Comparison of ENCODE assay signal across 32 cellular contexts in the genomic region with DNA sequence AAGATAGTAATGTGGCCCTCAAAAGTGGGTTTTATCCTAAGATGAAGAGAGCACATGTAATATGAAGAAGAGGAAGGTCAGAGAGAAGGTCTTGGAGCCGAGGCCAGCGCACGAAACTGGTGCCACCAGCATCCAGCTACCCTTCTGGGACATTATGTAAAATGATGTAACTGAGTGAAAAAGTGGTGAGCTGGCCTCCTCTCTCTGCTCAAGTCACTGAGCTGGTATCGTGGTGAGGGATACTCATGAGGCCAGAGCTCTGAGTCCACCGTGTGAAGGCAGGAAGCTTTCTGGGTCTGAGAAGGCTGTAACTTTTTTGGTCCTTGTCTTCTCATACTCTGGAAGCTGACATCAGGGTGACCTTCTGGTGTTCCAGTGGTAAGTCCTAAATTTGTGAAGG. TPM values are rescaled to one million over a fixed set of nuclear protein-coding genes. Genes with fewer than 3 reads are reported as not detected.
DNase-seq lines count a peak whose midpoint lies in the region; ATAC-seq and TF ChIP-seq lines count a peak whose summit lies in the region.
"Had no signal": no experiment of that assay in that cellular context is flagged by ENCODE, and none has a peak within 500 bp of the region (broad histone marks: within the 10 kb centered on the region; RNA-seq: fewer than 3 reads in every experiment).

No MANE protein-coding gene starts in this region.

- H3K4me3 ChIP-seq in GM23248 (no peak overlapping the region), fibroblast of mammary gland (ENCODE audit: control insufficient read depth, low read depth, low read length) (no peak overlapping the region), skeletal muscle cell (ENCODE audit: low read depth, low read length) (no peak overlapping the region)
- H3K4me3 ChIP-seq: ascending aorta, BLaER1, esophagus squamous epithelium, hepatocyte, lung, MG63, Peyer's patch, uterus had no signal

- H3K27me3 Mint-ChIP-seq in natural killer cell treated with Interleukin-12 subunit alpha and Interleukin-12 subunit beta and Interleukin-15 and Interleukin-18, amount 100 ng/mL, for 72 hours: no peaks in the 10 kb centered on the region
- H3K27me3 Mint-ChIP-seq: activated CD4-positive, alpha-beta memory T cell treated with anti-CD3 and anti-CD28 coated beads, Interleukin-2, amount 10 ng/mL, durations not matched to agents 7 days and 5 days; activated naive CD8-positive, alpha-beta T cell; stimulated activated naive CD8-positive, alpha-beta T cell treated with anti-CD3 and anti-CD28 coated beads, Interleukin-15, amount 100 ng/mL, for 72 hours had no signal

- peak overlapping the region; percentile 63 for H3K27ac ChIP-seq in GM23248
- H3K27ac ChIP-seq: ascending aorta, BLaER1, esophagus squamous epithelium, hepatocyte, KMS-11, Peyer's patch, uterus had no signal

- no peaks in the 10 kb centered on the region; the same call in 1 of the 2 replicates for H3K4me1 ChIP-seq in GM23248 (ENCODE audit: insufficient read depth)
- H3K4me1 ChIP-seq: ascending aorta, BLaER1, Peyer's patch, uterus had no signal

- WGBS in GM23248 (ENCODE audit: low coverage in 1 of 2, low lambda C conversion rate in 2 of 2, missing lambda C conversion rate in 2 of 2), 2 experiments: 81 to 88% methylated on average over 5 of the region's 5 CpGs

- H3K4me2 ChIP-seq in GM23248 (ENCODE audit: unreplicated experiment): no peak overlapping the region
- H3K4me2 ChIP-seq: BLaER1, hepatocyte, KMS-11 had no signal

- H3K9ac ChIP-seq in GM23248: peak overlapping the region; percentile 44; the same call in 1 of the 2 replicates
- H3K9ac ChIP-seq: BLaER1, KMS-11 had no signal

- H3F3A ChIP-seq in GM23248 (ENCODE audit: insufficient read depth): no peaks in the 10 kb centered on the region

- no peak for TF ChIP-seq CTCF in fibroblast of mammary gland (conservative IDR thresholded peaks at IDR 0.05; ENCODE audit: control insufficient read depth, insufficient read depth, low read depth, low read length)

- in situ Hi-C loops in GM23248 (cut with MboI): no loop called here

- no peak for ATAC-seq in natural killer cell treated with Interleukin-12 subunit alpha and Interleukin-12 subunit beta and Interleukin-15 and Interleukin-18, amount 100 ng/mL, for 72 hours
- ATAC-seq: stimulated activated naive CD8-positive, alpha-beta T cell treated with anti-CD3 and anti-CD28 coated beads, Interleukin-15, amount 100 ng/mL, for 72 hours had no signal

- peaks cover 0 to 13% of the 10 kb centered on the region in 2 donors for H3K4me1 Mint-ChIP-seq in natural killer cell treated with Interleukin-12 subunit alpha and Interleukin-12 subunit beta and Interleukin-15 and Interleukin-18, amount 100 ng/mL, for 72 hours (ENCODE audit: low read depth in 2 of 2)
- H3K4me1 Mint-ChIP-seq: activated CD4-positive, alpha-beta memory T cell treated with anti-CD3 and anti-CD28 coated beads, Interleukin-2, amount 10 ng/mL, durations not matched to agents 7 days and 5 days; endodermal cell; nephron progenitor cell; stimulated activated naive CD8-positive, alpha-beta T cell treated with anti-CD3 and anti-CD28 coated beads, Interleukin-15, amount 100 ng/mL, for 72 hours had no signal

- H3K79me2 ChIP-seq in GM23248 (ENCODE audit: insufficient read depth): peaks cover 85% of the 10 kb centered on the region

- DNase-seq in GM23248: peak; percentile 70
- peak; percentile 30 for DNase-seq in amniotic epithelial cell (ENCODE audit: low read depth)
- DNase-seq in fibroblast of mammary gland (ENCODE audit: low read depth): peak; percentile 30
- peak; percentile 56 for DNase-seq in skeletal muscle cell (ENCODE audit: low read depth)
- no peak for DNase-seq in NOMO-1 treated with DMSO at 0.1 percent for 48 hours (lab: John Stamatoyannopoulos, UW; ENCODE audit: unreplicated experiment)
- DNase-seq in natural killer cell treated with Interleukin-12 subunit alpha and Interleukin-12 subunit beta and Interleukin-15 and Interleukin-18, amount 100 ng/mL, for 72 hours (ENCODE audit: low spot score): no peak
- no peak for DNase-seq in NCI-H1105 treated with DMSO at 0.1 percent for 48 hours (lab: John Stamatoyannopoulos, UW)
- DNase-seq: activated CD4-positive, alpha-beta memory T cell treated with anti-CD3 and anti-CD28 coated beads, Interleukin-2, amount 10 ng/mL, durations not matched to agents 7 days and 5 days; activated CD8-positive, alpha-beta memory T cell treated with anti-CD3 and anti-CD28 coated beads, Interleukin-2, amount 50 U/mL, for 48 hours; activated effector memory CD4-positive, alpha-beta T cell treated with Interleukin-2 at 50 U/mL for 16 hours; caudate nucleus; dermis blood vessel endothelial cell; DMS153; endodermal cell; esophagus squamous epithelium; MG63; NCI-H1417; NCI-H2029 treated with DMSO at 0.1 percent for 48 hours; nephron progenitor cell; Peyer's patch; retina; SHP77 treated with DMSO at 0.1 percent for 48 hours; stimulated activated CD8-positive, alpha-beta memory T cell treated with anti-CD3 and anti-CD28 coated beads, Interleukin-4, amount 100 ng/mL, for 48 hours; stimulated activated naive CD8-positive, alpha-beta T cell treated with anti-CD3 and anti-CD28 coated beads, Interleukin-15, amount 100 ng/mL, for 72 hours; uterus had no signal

- H2AFZ ChIP-seq in GM23248: no peak overlapping the region
- H2AFZ ChIP-seq: hepatocyte had no signal

- peaks cover 4% of the 10 kb centered on the region; the same call in 1 of the 2 replicates for H3K36me3 ChIP-seq in GM23248 (ENCODE audit: low read depth)
- H3K36me3 ChIP-seq: uterus had no signal

- H4K20me1 ChIP-seq in GM23248 (ENCODE audit: insufficient read depth): no peaks in the 10 kb centered on the region

- no peaks in the 10 kb centered on the region for H3K9me3 Mint-ChIP-seq in natural killer cell treated with Interleukin-12 subunit alpha and Interleukin-12 subunit beta and Interleukin-15 and Interleukin-18, amount 100 ng/mL, for 72 hours
- H3K9me3 Mint-ChIP-seq: activated CD4-positive, alpha-beta memory T cell treated with anti-CD3 and anti-CD28 coated beads, Interleukin-2, amount 10 ng/mL, durations not matched to agents 7 days and 5 days had no signal

- no peaks in the 10 kb centered on the region for H3K9me2 ChIP-seq in GM23248 (ENCODE audit: insufficient read depth)

- H3K27ac Mint-ChIP-seq in natural killer cell treated with Interleukin-12 subunit alpha and Interleukin-12 subunit beta and Interleukin-15 and Interleukin-18, amount 100 ng/mL, for 72 hours: peak overlapping the region in 1 of 2 donors; percentile 43
- H3K27ac Mint-ChIP-seq: activated CD4-positive, alpha-beta memory T cell treated with anti-CD3 and anti-CD28 coated beads, Interleukin-2, amount 10 ng/mL, durations not matched to agents 7 days and 5 days; activated naive CD8-positive, alpha-beta T cell; endodermal cell; nephron progenitor cell had no signal

- no peak overlapping the region for H3K4me3 Mint-ChIP-seq in natural killer cell treated with Interleukin-12 subunit alpha and Interleukin-12 subunit beta and Interleukin-15 and Interleukin-18, amount 100 ng/mL, for 72 hours
- H3K4me3 Mint-ChIP-seq: activated CD4-positive, alpha-beta memory T cell treated with anti-CD3 and anti-CD28 coated beads, Interleukin-2, amount 10 ng/mL, durations not matched to agents 7 days and 5 days; activated naive CD8-positive, alpha-beta T cell; endodermal cell; nephron progenitor cell; stimulated activated naive CD8-positive, alpha-beta T cell treated with anti-CD3 and anti-CD28 coated beads, Interleukin-15, amount 100 ng/mL, for 72 hours had no signal

- H3K27me3 ChIP-seq in GM23248 (replicated peaks; ENCODE audit: insufficient read depth): no peaks in the 10 kb centered on the region
- H3K27me3 ChIP-seq: ascending aorta, BLaER1, esophagus squamous epithelium, hepatocyte, MG63, Peyer's patch, uterus had no signal

- H3K9me3 ChIP-seq in GM23248 (ENCODE audit: low read depth): no peaks in the 10 kb centered on the region
- H3K9me3 ChIP-seq: ascending aorta, esophagus squamous epithelium, MG63, Peyer's patch, uterus had no signal

- H3K36me3 Mint-ChIP-seq in natural killer cell treated with Interleukin-12 subunit alpha and Interleukin-12 subunit beta and Interleukin-15 and Interleukin-18, amount 100 ng/mL, for 72 hours: peaks cover 5% of the 10 kb centered on the region

RNA-seq across cellular contexts. Expression of gene RNF185, which starts 25.1 kb away (rescaled TPM):
- 46.2 and 47.3 TPM in 2 replicates for total RNA-seq in GM23248 (2014; rRNA removed; shearing (Covaris generic))
- 49.8 and 52.0 TPM in 2 replicates for polyA plus RNA-seq in GM23248 (2016; fragmentation: Nextera tagmentation; extraction: Ambion mirVana)
- total RNA-seq in natural killer cell treated with Interleukin-12 subunit alpha and Interleukin-12 subunit beta and Interleukin-15 and Interleukin-18, amount 100 ng/mL, for 72 hours: 10 to 100 TPM; 22.1 to 31.2 TPM

RNA-seq across cellular contexts. Expression of gene LIMK2, which starts 27.0 kb away (rescaled TPM):
- total RNA-seq in GM23248 (2014; rRNA removed; shearing (Covaris generic)): 19.3 and 19.5 TPM in 2 replicates
- polyA plus RNA-seq in GM23248 (2016; fragmentation: Nextera tagmentation; extraction: Ambion mirVana): 10.7 and 11.1 TPM in 2 replicates
- 100 to 1,000 TPM; 390 to 657 TPM for total RNA-seq in natural killer cell treated with Interleukin-12 subunit alpha and Interleukin-12 subunit beta and Interleukin-15 and Interleukin-18, amount 100 ng/mL, for 72 hours

RNA-seq across cellular contexts. Expression of gene PLA2G3, which starts 44.7 kb away (rescaled TPM):
- total RNA-seq in GM23248 (2014; rRNA removed; shearing (Covaris generic)): not detected in 2 replicates
- not detected in 2 replicates for polyA plus RNA-seq in GM23248 (2016; fragmentation: Nextera tagmentation; extraction: Ambion mirVana)
- total RNA-seq in natural killer cell treated with Interleukin-12 subunit alpha and Interleukin-12 subunit beta and Interleukin-15 and Interleukin-18, amount 100 ng/mL, for 72 hours: not detected
- total RNA-seq: activated CD4-positive, alpha-beta memory T cell treated with anti-CD3 and anti-CD28 coated beads, Interleukin-2, amount 10 ng/mL, durations not matched to agents 7 days and 5 days; ascending aorta; dermis blood vessel endothelial cell; osteocyte; Peyer's patch; uterus had no signal

Comparison
In these comparisons a context has a peak if more than half of its experiments do, and no peak if none do; other contexts are left out.
1. DNase-seq: peak in GM23248 (single experiment), amniotic epithelial cell (single experiment), fibroblast of mammary gland (single experiment) and skeletal muscle cell (single experiment); none in NOMO-1 treated with DMSO at 0.1 percent for 48 hours (single experiment), natural killer cell treated with Interleukin-12 subunit alpha and Interleukin-12 subunit beta and Interleukin-15 and Interleukin-18, amount 100 ng/mL, for 72 hours (single experiment) and NCI-H1105 treated with DMSO at 0.1 percent for 48 hours (single experiment).
2. RNA of gene LIMK2, which starts 27.0 kb away (total RNA-seq): 390 to 657 TPM in natural killer cell treated with Interleukin-12 subunit alpha and Interleukin-12 subunit beta and Interleukin-15 and Interleukin-18, amount 100 ng/mL, for 72 hours; 19.3 to 19.5 TPM in GM23248; every median in the first group is over 10 times any median in the second.